Comparison of ENCODE assay signal across 8 cellular contexts in the genomic region with DNA sequence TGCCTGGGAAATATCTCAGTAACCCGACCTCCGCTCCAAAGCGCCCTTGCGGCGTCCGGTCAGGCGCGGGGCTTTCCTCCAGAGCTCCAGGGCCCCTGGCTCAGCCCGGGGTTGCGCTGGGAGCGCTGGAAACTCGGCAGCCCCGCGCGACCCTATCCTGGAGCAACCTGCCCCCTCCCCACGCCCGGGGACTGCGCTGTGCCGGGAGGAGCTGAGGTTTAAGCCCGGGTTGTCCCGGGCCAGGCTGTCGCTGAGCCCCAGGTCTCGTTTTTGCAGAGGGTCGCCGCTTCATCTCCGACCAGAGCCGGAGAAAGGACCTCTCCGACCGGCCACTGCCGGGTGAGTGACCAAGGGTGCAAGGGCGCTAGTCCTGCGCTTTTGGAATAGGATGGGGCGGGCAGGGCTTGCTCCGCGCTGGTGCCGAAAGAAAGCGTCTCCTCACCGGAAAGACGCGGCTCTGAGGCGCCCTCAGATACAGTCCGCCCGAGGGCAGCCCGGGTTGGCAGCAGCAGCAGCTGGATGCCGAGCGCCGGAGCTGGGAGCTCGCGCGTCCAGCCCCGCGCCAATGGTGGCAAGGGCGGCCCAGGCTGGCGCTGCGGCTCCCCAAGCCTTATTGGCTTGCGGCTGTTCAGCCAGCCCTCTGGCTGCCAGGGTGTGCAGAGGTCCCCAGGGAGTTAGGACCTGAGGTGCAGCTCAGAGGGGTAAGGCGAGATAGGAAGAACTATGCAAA. TPM values are rescaled to one million over a fixed set of nuclear protein-coding genes. Genes with fewer than 3 reads are reported as not detected.
DNase-seq lines count a peak whose midpoint lies in the region; ATAC-seq and TF ChIP-seq lines count a peak whose summit lies in the region.

No MANE protein-coding gene starts in this region.

- H3K27me3 ChIP-seq in HUES64 (ENCODE audit: insufficient read depth, low read length), result peaks cover 74% of the 10 kb centered on the region
- peaks cover 0 to 42% (median 0%) of the 10 kb centered on the region in 9 donors for H3K27me3 ChIP-seq in heart left ventricle
- peaks cover 6% of the 10 kb centered on the region for H3K27me3 ChIP-seq in trophoblast cell (ENCODE audit: insufficient read depth, low read length)

- no peaks in the 10 kb centered on the region for H3K79me1 ChIP-seq in trophoblast cell (ENCODE audit: low read length)

- H3K18ac ChIP-seq in trophoblast cell (ENCODE audit: low read length), result no peak overlapping the region

- H4K8ac ChIP-seq in trophoblast cell (ENCODE audit: low read depth, low read length), result no peak overlapping the region

- H4K12ac ChIP-seq in trophoblast cell (ENCODE audit: low read depth, low read length), result no peak overlapping the region

- H3K36me3 ChIP-seq in HUES64 (ENCODE audit: insufficient read depth, low read length) (no peaks in the 10 kb centered on the region), heart left ventricle (peaks cover 0 to 4% (median 0%) of the 10 kb centered on the region in 9 donors), trophoblast cell (ENCODE audit: control insufficient read depth in 1 of 2, insufficient read depth in 2 of 2, low read length in 2 of 2) (peaks cover 0 to 1% of the 10 kb centered on the region in 2 experiments), urinary bladder (ENCODE audit: insufficient read depth) (no peaks in the 10 kb centered on the region)

- H2AFZ ChIP-seq in trophoblast cell (ENCODE audit: insufficient read depth, low read length, poor library complexity), result peak overlapping the region; percentile 87

- ATAC-seq in GM21528 (IDR thresholded peaks at IDR 0.05; ENCODE audit: low FRiP score, unreplicated experiment) (peak; percentile 94), heart left ventricle (peak; percentile 88 to 95 (median 94))
- ATAC-seq in activated naive CD8-positive, alpha-beta T cell treated with anti-CD3 and anti-CD28 coated beads, Interleukin-2, amount 10 ng/mL, durations not matched to agents 7 days and 5 days (ENCODE audit: low read depth), result peak; percentile 97

- peaks cover 4% of the 10 kb centered on the region for H3K4me1 Mint-ChIP-seq in activated naive CD8-positive, alpha-beta T cell treated with anti-CD3 and anti-CD28 coated beads, Interleukin-2, amount 10 ng/mL, durations not matched to agents 7 days and 5 days

- H3K27ac ChIP-seq in HUES64 (ENCODE audit: low read depth, low read length) (no peak overlapping the region), heart left ventricle (peak overlapping the region; percentile 35 to 89 (median 80)), trophoblast cell (ENCODE audit: low read depth, low read length) (no peak overlapping the region), urinary bladder (ENCODE audit: low read depth) (no peak overlapping the region)

- under 1% methylated on average over 57 of the region's 57 CpGs for WGBS in HUES64
- WGBS in heart left ventricle, 4 donors, result 0 to 1% (median 1%) methylated on average over 22 to 57 of the region's 57 CpGs
- no CpG with 5 or more reads among the region's 57 CpGs for WGBS in trophoblast cell (ENCODE audit: extremely low coverage, insufficient coverage, insufficient read length)
- WGBS in urinary bladder, result under 1% methylated on average over 57 of the region's 57 CpGs

- H2BK12ac ChIP-seq in trophoblast cell (ENCODE audit: low read length), result no peak overlapping the region

- no peaks in the 10 kb centered on the region for H3K79me2 ChIP-seq in trophoblast cell (ENCODE audit: control insufficient read depth, insufficient read depth, low read length, poor library complexity)

- no peak overlapping the region for H4K91ac ChIP-seq in trophoblast cell (ENCODE audit: low read depth, low read length)

- no peak overlapping the region for H3K14ac ChIP-seq in trophoblast cell (ENCODE audit: low read length)

- H3K9ac ChIP-seq in HUES64 (ENCODE audit: low read depth, low read length) (peak overlapping the region; percentile 66), trophoblast cell (ENCODE audit: low read length) (no peak overlapping the region)

- H3K27me3 Mint-ChIP-seq in activated naive CD8-positive, alpha-beta T cell treated with anti-CD3 and anti-CD28 coated beads, Interleukin-2, amount 10 ng/mL, durations not matched to agents 7 days and 5 days, result peaks cover 45% of the 10 kb centered on the region

- H3K4me2 ChIP-seq in trophoblast cell (ENCODE audit: low read length), result peak overlapping the region; percentile 99

- intact Hi-C loops in heart left ventricle (cut with DNase I), result loop anchor here in 3 of 10 donors (5.0 to 10.0 kb wide), 2 partner anchors 80 to 127 kb away; a partner anchor contains a TSS

- peak overlapping the region; percentile 80 for H3K4me3 Mint-ChIP-seq in activated naive CD8-positive, alpha-beta T cell treated with anti-CD3 and anti-CD28 coated beads, Interleukin-2, amount 10 ng/mL, durations not matched to agents 7 days and 5 days

- no peaks in the 10 kb centered on the region for H3K9me3 ChIP-seq in HUES64 (ENCODE audit: insufficient read depth, low read depth, low read length)
- peaks cover 0 to 10% (median 0%) of the 10 kb centered on the region in 12 donors for H3K9me3 ChIP-seq in heart left ventricle
- peaks cover 2% of the 10 kb centered on the region for H3K9me3 ChIP-seq in trophoblast cell (ENCODE audit: insufficient read depth, low read depth, low read length)

- POLR2A ChIA-PET in activated naive CD8-positive, alpha-beta T cell treated with anti-CD3 and anti-CD28 coated beads, Interleukin-2, amount 10 ng/mL, durations not matched to agents 7 days and 5 days (lab: Charles Lee), result interaction anchor here (0.8 to 2.0 kb wide), 3 partner anchors 19 to 130 kb away, joined by 4 to 6 read pairs (median 5); a partner anchor contains a TSS

- H2BK5ac ChIP-seq in trophoblast cell (ENCODE audit: low read depth, low read length, poor library complexity), result no peak overlapping the region

- no peak overlapping the region for H2BK120ac ChIP-seq in trophoblast cell (ENCODE audit: insufficient read depth, low read length, poor library complexity)

- no peak overlapping the region for H2AK5ac ChIP-seq in trophoblast cell (ENCODE audit: low read length)

- H3K36me3 Mint-ChIP-seq in activated naive CD8-positive, alpha-beta T cell treated with anti-CD3 and anti-CD28 coated beads, Interleukin-2, amount 10 ng/mL, durations not matched to agents 7 days and 5 days, result no peaks in the 10 kb centered on the region

- no peaks in the 10 kb centered on the region for H3K9me3 Mint-ChIP-seq in activated naive CD8-positive, alpha-beta T cell treated with anti-CD3 and anti-CD28 coated beads, Interleukin-2, amount 10 ng/mL, durations not matched to agents 7 days and 5 days

- no peak overlapping the region for H3K27ac Mint-ChIP-seq in activated naive CD8-positive, alpha-beta T cell treated with anti-CD3 and anti-CD28 coated beads, Interleukin-2, amount 10 ng/mL, durations not matched to agents 7 days and 5 days

- no peak for TF ChIP-seq POLR2A in heart left ventricle (IDR thresholded peaks at IDR 0.05)

- H3K4me3 ChIP-seq in HUES64 (ENCODE audit: low read length) (peak overlapping the region; percentile 80), heart left ventricle (peak overlapping the region; percentile 30 to 84 (median 70)), trophoblast cell (ENCODE audit: low read depth, low read length) (peak overlapping the region; percentile 75), urinary bladder (ENCODE audit: low read depth, low read length) (peak overlapping the region; percentile 48)

- H3K23ac ChIP-seq in trophoblast cell (ENCODE audit: low read length), result no peak overlapping the region

- TF ChIP-seq CTCF in heart left ventricle (IDR thresholded peaks at IDR 0.05), result peak in 3 of 12 donors; percentile 21 to 33 (median 24)

- peaks cover 4% of the 10 kb centered on the region; the same call in 1 of the 2 replicates for H3K4me1 ChIP-seq in HUES64 (ENCODE audit: insufficient read depth, low read length)
- H3K4me1 ChIP-seq in heart left ventricle, result peaks cover 0 to 23% (median 5%) of the 10 kb centered on the region in 12 donors
- H3K4me1 ChIP-seq in trophoblast cell (ENCODE audit: control insufficient read depth in 1 of 2, insufficient read depth in 2 of 2, low read length in 2 of 2), result peaks cover 0 to 2% of the 10 kb centered on the region in 2 experiments
- no peaks in the 10 kb centered on the region for H3K4me1 ChIP-seq in urinary bladder (ENCODE audit: insufficient read depth)

- peak; percentile 65 for DNase-seq in DMS153 treated with DMSO at 0.1 percent for 48 hours (lab: John Stamatoyannopoulos, UW; ENCODE audit: unreplicated experiment)
- peak; percentile 65 for DNase-seq in SK-N-DZ (ENCODE audit: low spot score)
- DNase-seq in activated naive CD8-positive, alpha-beta T cell treated with anti-CD3 and anti-CD28 coated beads, Interleukin-2, amount 10 ng/mL, durations not matched to agents 7 days and 5 days, result peak; percentile 75
- DNase-seq in heart left ventricle, result peak; percentile 51 to 82 (median 78)
- peak; percentile 20 to 54 for DNase-seq in trophoblast cell

- H3K4ac ChIP-seq in trophoblast cell (ENCODE audit: low read depth, low read length), result no peak overlapping the region

RNA-seq across cellular contexts. Expression of a gene that starts 1.5 kb away (rescaled TPM):
- polyA plus RNA-seq in HUES64 (2013, experiment 1 of 2), result 0.70 TPM
- polyA plus RNA-seq in HUES64 (2013, experiment 2 of 2), result 1.8 TPM
- not detected in 2 replicates for polyA plus RNA-seq in SK-N-DZ (2014; cell fraction: cytosol; rRNA removed)
- polyA plus RNA-seq in SK-N-DZ (2014; cell fraction: nucleus; rRNA removed), result 0.07 TPM in 1 of 2 replicates, not detected in the other
- under 1 TPM; 0.11 to 0.23 TPM for total RNA-seq in activated naive CD8-positive, alpha-beta T cell treated with anti-CD3 and anti-CD28 coated beads, Interleukin-2, amount 10 ng/mL, durations not matched to agents 7 days and 5 days
- total RNA-seq in heart left ventricle (10 to 100 TPM in 5 of 9 donors, 1 to 10 TPM in 4; 7.0 to 20.0 (median 13.5) TPM), urinary bladder (0.95 TPM)
- polyA plus RNA-seq in heart left ventricle (10 to 100 TPM in 1 of 2 donors, 1 to 10 TPM in 1; 1.8 to 12.8 TPM), urinary bladder (0.33 TPM)
- 0.15 and 0.29 TPM in 2 replicates for polyA plus RNA-seq in trophoblast cell (2013)

RNA-seq across cellular contexts. Expression of a gene that starts 26.0 kb away (rescaled TPM):
- 29.4 TPM for polyA plus RNA-seq in HUES64 (2013, experiment 1 of 2)
- 30.9 TPM for polyA plus RNA-seq in HUES64 (2013, experiment 2 of 2)
- 54.1 and 56.6 TPM in 2 replicates for polyA plus RNA-seq in SK-N-DZ (2014; cell fraction: cytosol; rRNA removed)
- polyA plus RNA-seq in SK-N-DZ (2014; cell fraction: nucleus; rRNA removed), result 53.7 and 57.0 TPM in 2 replicates
- 10 to 100 TPM; 33.2 to 38.1 TPM for total RNA-seq in activated naive CD8-positive, alpha-beta T cell treated with anti-CD3 and anti-CD28 coated beads, Interleukin-2, amount 10 ng/mL, durations not matched to agents 7 days and 5 days
- total RNA-seq in heart left ventricle (10 to 100 TPM; 12.9 to 32.0 (median 22.1) TPM), urinary bladder (80.0 TPM)
- polyA plus RNA-seq in heart left ventricle (10 to 100 TPM; 13.2 to 43.7 TPM), urinary bladder (37.9 TPM)
- polyA plus RNA-seq in trophoblast cell (2013), result 38.9 and 45.4 TPM in 2 replicates

RNA-seq across cellular contexts. Expression of a gene that starts 26.2 kb away (rescaled TPM):
- polyA plus RNA-seq in HUES64 (2013, experiment 1 of 2), result 35.5 TPM
- polyA plus RNA-seq in HUES64 (2013, experiment 2 of 2), result 34.6 TPM
- polyA plus RNA-seq in SK-N-DZ (2014; cell fraction: cytosol; rRNA removed), result 75.7 and 82.7 TPM in 2 replicates
- 51.6 and 54.3 TPM in 2 replicates for polyA plus RNA-seq in SK-N-DZ (2014; cell fraction: nucleus; rRNA removed)
- 10 to 100 TPM; 82.1 to 86.8 TPM for total RNA-seq in activated naive CD8-positive, alpha-beta T cell treated with anti-CD3 and anti-CD28 coated beads, Interleukin-2, amount 10 ng/mL, durations not matched to agents 7 days and 5 days
- total RNA-seq in heart left ventricle (10 to 100 TPM; 17.1 to 39.3 (median 27.4) TPM), urinary bladder (77.3 TPM)
- polyA plus RNA-seq in heart left ventricle (10 to 100 TPM in 1 of 2 donors, 1 to 10 TPM in 1; 9.0 to 21.2 TPM), urinary bladder (30.1 TPM)
- 30.5 and 34.6 TPM in 2 replicates for polyA plus RNA-seq in trophoblast cell (2013)

Comparison
In these comparisons a context has a peak if more than half of its experiments do, and no peak if none do; other contexts are left out.
1. H3K27ac ChIP-seq: peak in heart left ventricle (12 of 12); none in HUES64 (single experiment), trophoblast cell (single experiment) and urinary bladder (single experiment).
2. Peak in every context shown above with its lines, with median percentiles within 50 percentile points of each other: DNase-seq, ATAC-seq and H3K4me3 ChIP-seq.